ENCODE assay signal across 1 cellular context in genomic region chr3:46429250-46429649, GRCh38.
TF ChIP-seq lines count a peak whose summit lies in the region.

No MANE protein-coding gene starts in this region.

TF ChIP-seq in K562, 482 proteins besides CTCF, POLR2A, EP300 and RAD21:
- TF ChIP-seq NR2C2 (CRISPR knock-in tag; IDR thresholded peaks at IDR 0.05) (no peak), NR2C2 (tag; IDR thresholded peaks at IDR 0.05) (peak; percentile 25; the same call in 1 of the 2 replicates), GTF2B (IDR thresholded peaks at IDR 0.05; ENCODE audit: extremely low read depth, insufficient read length) (no peak), ZNF584 (CRISPR knock-in tag; IDR thresholded peaks at IDR 0.05; ENCODE audit: low read depth) (no peak), ZNF354B (CRISPR knock-in tag; IDR thresholded peaks at IDR 0.05) (no peak)
